ENCODE assay signal across 19 cellular contexts in genomic region chr9:18675345-18675744, GRCh38.
A peak's percentile ranks its signal among the peaks of the same experiment; 100 is the strongest.
DNase-seq lines count a peak whose midpoint lies in the region; ATAC-seq and TF ChIP-seq lines count a peak whose summit lies in the region.
"Had no signal": no experiment of that assay in that cellular context is flagged by ENCODE, and none has a peak within 500 bp of the region (broad histone marks: within the 10 kb centered on the region; RNA-seq: fewer than 3 reads in every experiment).

No MANE protein-coding gene starts in this region.

- TF ChIP-seq CTCF in IMR-90 (conservative IDR thresholded peaks at IDR 0.05; ENCODE audit: low read depth, low read length): no peak
- TF ChIP-seq CTCF in cardiac fibroblast (IDR thresholded peaks at IDR 0.05; ENCODE audit: low read depth, low read length): no peak
- no peak for TF ChIP-seq CTCF in fibroblast of the aortic adventitia (IDR thresholded peaks at IDR 0.05; ENCODE audit: insufficient read depth, low read length)

- no peak overlapping the region for H3K14ac ChIP-seq in IMR-90 (replicated peaks; ENCODE audit: low read depth, low read length)

- no peak overlapping the region for H3K18ac ChIP-seq in IMR-90 (ENCODE audit: low read depth, low read length)

- H2AFZ ChIP-seq in IMR-90 (replicated peaks; ENCODE audit: low read length, poor library complexity): no peak overlapping the region

- in situ Hi-C loops in IMR-90 (cut with MboI; ENCODE audit: low sequenced_read_pairs): no loop called here

- no peak overlapping the region for H4K5ac ChIP-seq in IMR-90 (ENCODE audit: low read depth, low read length)

- no peaks in the 10 kb centered on the region for H3K27me3 Mint-ChIP-seq in activated naive CD4-positive, alpha-beta T cell treated with anti-CD3 and anti-CD28 coated beads, Interleukin-2, amount 10 ng/mL, durations not matched to agents 7 days and 5 days

- H3K4me1 ChIP-seq in IMR-90 (ENCODE audit: control insufficient read depth, insufficient read depth, low read length): no peaks in the 10 kb centered on the region
- H3K4me1 ChIP-seq: BLaER1 treated with 17β-estradiol and CSF1 and Interleukin-3, amounts not matched to agents 10 nM and 100 nM had no signal

- H3K36me3 ChIP-seq in IMR-90 (ENCODE audit: control insufficient read depth, insufficient read depth, low read length): no peaks in the 10 kb centered on the region
- H3K36me3 ChIP-seq: BLaER1 treated with 17β-estradiol and CSF1 and Interleukin-3, amounts not matched to agents 10 nM and 100 nM had no signal

- no peak overlapping the region for H3K23ac ChIP-seq in IMR-90 (ENCODE audit: low read depth, low read length)

- no peak overlapping the region for H3K4ac ChIP-seq in IMR-90 (ENCODE audit: low read depth, low read length)

- H3K4me3 ChIP-seq in IMR-90 (ENCODE audit: insufficient read depth, low read depth, low read length): no peak overlapping the region
- H3K4me3 ChIP-seq in cardiac fibroblast (replicated peaks in 1 of 2; ENCODE audit: low read depth in 2 of 2, low read length in 2 of 2): no peak overlapping the region
- H3K4me3 ChIP-seq in fibroblast of the aortic adventitia (ENCODE audit: low read depth, low read length): no peak overlapping the region
- H3K4me3 ChIP-seq: BLaER1 treated with 17β-estradiol and CSF1 and Interleukin-3, amounts not matched to agents 10 nM and 100 nM had no signal

- no peaks in the 10 kb centered on the region for H3K9me3 Mint-ChIP-seq in activated naive CD4-positive, alpha-beta T cell treated with anti-CD3 and anti-CD28 coated beads, Interleukin-2, amount 10 ng/mL, durations not matched to agents 7 days and 5 days

- H3K56ac ChIP-seq in IMR-90 (ENCODE audit: extremely low read depth, insufficient read depth, low read length): no peak overlapping the region

- H3K9me3 ChIP-seq in IMR-90 (ENCODE audit: control insufficient read depth, insufficient read depth, low read length): no peaks in the 10 kb centered on the region
- H3K9me3 ChIP-seq: BLaER1 treated with 17β-estradiol and CSF1 and Interleukin-3, amounts not matched to agents 10 nM and 100 nM; SK-N-SH had no signal

- H2BK5ac ChIP-seq in IMR-90 (ENCODE audit: low read depth, low read length, poor library complexity, severe bottlenecking): no peak overlapping the region

- no peaks in the 10 kb centered on the region for H4K20me1 ChIP-seq in IMR-90 (ENCODE audit: insufficient read depth, low read length)
- H4K20me1 ChIP-seq: BLaER1 treated with 17β-estradiol and CSF1 and Interleukin-3, amounts not matched to agents 10 nM and 100 nM had no signal

- H2BK15ac ChIP-seq in IMR-90 (ENCODE audit: low read depth, low read length): no peak overlapping the region

- TF ChIP-seq RAD21 in IMR-90 (IDR thresholded peaks at IDR 0.05; ENCODE audit: low read length): no peak

- no peak overlapping the region for H3K4me2 ChIP-seq in IMR-90 (ENCODE audit: low read depth, low read length)
- H3K4me2 ChIP-seq: BLaER1 treated with 17β-estradiol and CSF1 and Interleukin-3, amounts not matched to agents 10 nM and 100 nM; SK-N-SH had no signal

- no peak overlapping the region for H2BK20ac ChIP-seq in IMR-90 (ENCODE audit: low read depth, low read length)

- H3K9me1 ChIP-seq in IMR-90 (ENCODE audit: insufficient read depth, low read length): no peaks in the 10 kb centered on the region; the same call in 1 of the 2 replicates

- intact Hi-C loops in IMR-90 (cut with micrococcal nuclease): no loop called here

- no peak overlapping the region for H4K91ac ChIP-seq in IMR-90 (ENCODE audit: insufficient read depth, low read depth, low read length)

- H2BK120ac ChIP-seq in IMR-90 (ENCODE audit: low read depth, low read length): no peak overlapping the region

- no peak overlapping the region for H2AK5ac ChIP-seq in IMR-90 (ENCODE audit: low read depth, low read length)

- TF ChIP-seq POLR2A in IMR-90 (IDR thresholded peaks at IDR 0.05; ENCODE audit: low read depth, low read length): no peak

- H3K27ac Mint-ChIP-seq in activated naive CD4-positive, alpha-beta T cell treated with anti-CD3 and anti-CD28 coated beads, Interleukin-2, amount 10 ng/mL, durations not matched to agents 7 days and 5 days: no peak overlapping the region

- no peak overlapping the region for H3K4me3 Mint-ChIP-seq in activated naive CD4-positive, alpha-beta T cell treated with anti-CD3 and anti-CD28 coated beads, Interleukin-2, amount 10 ng/mL, durations not matched to agents 7 days and 5 days

- WGBS in IMR-90 (ENCODE audit: extremely low coverage in 2 of 2, insufficient read length in 1 of 2), 2 experiments: no CpG with 5 or more reads among the region's 1 CpG

- BruUV-seq in IMR-90 (replicated peaks; lab: Mats Ljungman, UMichigan): no TSS peak

- no peaks in the 10 kb centered on the region for H3K27me3 ChIP-seq in IMR-90 (ENCODE audit: control insufficient read depth, insufficient read depth, low read length)
- H3K27me3 ChIP-seq: BLaER1 treated with 17β-estradiol and CSF1 and Interleukin-3, amounts not matched to agents 10 nM and 100 nM had no signal

- no peak overlapping the region for H2AK9ac ChIP-seq in IMR-90 (replicated peaks; ENCODE audit: low read depth, low read length, poor library complexity)

- H3K4me1 Mint-ChIP-seq in activated naive CD4-positive, alpha-beta T cell treated with anti-CD3 and anti-CD28 coated beads, Interleukin-2, amount 10 ng/mL, durations not matched to agents 7 days and 5 days: no peaks in the 10 kb centered on the region

- dilution Hi-C loops in IMR-90 (cut with HindIII; ENCODE audit: low sequenced_read_pairs, unreplicated experiment): no loop called here

- CTCF ChIA-PET in IMR-90 (lab: Yijun Ruan, JAX): no interaction called here
- CTCF ChIA-PET in activated naive CD4-positive, alpha-beta T cell treated with anti-CD3 and anti-CD28 coated beads, Interleukin-2, amount 10 ng/mL, durations not matched to agents 7 days and 5 days (lab: Charles Lee): no interaction called here

- DNase-seq in NCI-H146 (lab: John Stamatoyannopoulos, UW): peak; percentile 7
- no peak for DNase-seq in NCI-H146 treated with DMSO at 0.1 percent for 48 hours (lab: John Stamatoyannopoulos, UW; ENCODE audit: unreplicated experiment)
- peak; percentile 19 for DNase-seq in IMR-90
- DNase-seq in cardiac fibroblast (ENCODE audit: low read depth in 2 of 2): peak; percentile 19 to 69
- peak; percentile 52 for DNase-seq in fibroblast of the aortic adventitia (ENCODE audit: low read depth)
- no peak for DNase-seq in Ammon's horn (ENCODE audit: low spot score)
- DNase-seq in activated effector memory CD4-positive, alpha-beta T cell treated with anti-CD3 and anti-CD28 coated beads, Interleukin-2, amount 50 U/mL, for 16 hours: no peak
- DNase-seq in activated naive CD4-positive, alpha-beta T cell treated with anti-CD3 and anti-CD28 coated beads, Interleukin-2, amount 10 ng/mL, durations not matched to agents 7 days and 5 days: no peak
- DNase-seq: DMS 273 treated with DMSO at 0.1 percent for 48 hours; H7; NCI-H2029 treated with DMSO at 0.1 percent for 48 hours; NCI-H2227 treated with DMSO at 0.1 percent for 48 hours; NCI-H524; NK-92 treated with Interleukin-12 subunit alpha and Interleukin-12 subunit beta, amount 100 ng/mL, for 24 hours; SHP77; SK-N-SH had no signal

- ATAC-seq in IMR-90 (ENCODE audit: low read depth): no peak; the same call in 1 of the 2 replicates

- POLR2A ChIA-PET in IMR-90 (lab: Charles Lee; ENCODE audit: unreplicated experiment): no interaction called here

- no peaks in the 10 kb centered on the region for H3K36me3 Mint-ChIP-seq in activated naive CD4-positive, alpha-beta T cell treated with anti-CD3 and anti-CD28 coated beads, Interleukin-2, amount 10 ng/mL, durations not matched to agents 7 days and 5 days

- no peak overlapping the region for H3K27ac ChIP-seq in IMR-90 (ENCODE audit: insufficient read depth, low read length)
- H3K27ac ChIP-seq: 22Rv1; BLaER1 treated with 17β-estradiol and CSF1 and Interleukin-3, amounts not matched to agents 10 nM and 100 nM; HL-60 had no signal

- H4K8ac ChIP-seq in IMR-90 (ENCODE audit: low read depth in 2 of 2, low read length in 2 of 2): no peak overlapping the region

- H3K79me1 ChIP-seq in IMR-90 (ENCODE audit: low read depth in 1 of 2, low read length in 2 of 2): no peaks in the 10 kb centered on the region

- no peak overlapping the region for H3K9ac ChIP-seq in IMR-90 (ENCODE audit: low read depth, low read length)
- H3K9ac ChIP-seq: BLaER1 treated with 17β-estradiol and CSF1 and Interleukin-3, amounts not matched to agents 10 nM and 100 nM; SK-N-SH had no signal

TF ChIP-seq in IMR-90, 13 proteins besides CTCF, POLR2A, EP300 and RAD21:
- TF ChIP-seq MAZ (IDR thresholded peaks at IDR 0.05; ENCODE audit: borderline replicate concordance, low read depth, low read length) (no peak), CHD1 (IDR thresholded peaks at IDR 0.05; ENCODE audit: low read depth, low read length) (no peak), RFX5 (IDR thresholded peaks at IDR 0.05; ENCODE audit: low read depth, low read length) (no peak), BHLHE40 (IDR thresholded peaks at IDR 0.05; ENCODE audit: low read depth, low read length) (no peak)
TF ChIP-seq in IMR-90: peak in this region for 0.

Comparison
In these comparisons a context has a peak if more than half of its experiments do, and no peak if none do; other contexts are left out.
1. DNase-seq: peak in NCI-H146 (single experiment), IMR-90 (single experiment), cardiac fibroblast (2 of 2) and fibroblast of the aortic adventitia (single experiment); none in NCI-H146 treated with DMSO at 0.1 percent for 48 hours (single experiment), Ammon's horn (single experiment), activated effector memory CD4-positive, alpha-beta T cell treated with anti-CD3 and anti-CD28 coated beads, Interleukin-2, amount 50 U/mL, for 16 hours (single experiment) and activated naive CD4-positive, alpha-beta T cell treated with anti-CD3 and anti-CD28 coated beads, Interleukin-2, amount 10 ng/mL, durations not matched to agents 7 days and 5 days (single experiment).